ENCODE assay signal across 1 cellular context in genomic region chr1:243268284-243268653, GRCh38.
TF ChIP-seq lines count a peak whose summit lies in the region.

No MANE protein-coding gene starts in this region.

TF ChIP-seq in WTC11, 78 proteins besides CTCF, POLR2A, EP300 and RAD21 (continued from another document):
- TF ChIP-seq ZNF219 (CRISPR knock-in tag; IDR thresholded peaks at IDR 0.05; ENCODE audit: borderline replicate concordance) (no peak), FOXJ3 (CRISPR knock-in tag; IDR thresholded peaks at IDR 0.05; ENCODE audit: borderline replicate concordance) (no peak), TP53 (CRISPR knock-in tag; IDR thresholded peaks at IDR 0.05) (no peak), JAZF1 (CRISPR knock-in tag; IDR thresholded peaks at IDR 0.05) (no peak), NFATC4 (CRISPR knock-in tag; IDR thresholded peaks at IDR 0.05) (no peak), HMGA2 (CRISPR knock-in tag; IDR thresholded peaks at IDR 0.05) (no peak), ZNF423 (CRISPR knock-in tag; IDR thresholded peaks at IDR 0.05) (no peak)
- TF ChIP-seq, protein P1, sequence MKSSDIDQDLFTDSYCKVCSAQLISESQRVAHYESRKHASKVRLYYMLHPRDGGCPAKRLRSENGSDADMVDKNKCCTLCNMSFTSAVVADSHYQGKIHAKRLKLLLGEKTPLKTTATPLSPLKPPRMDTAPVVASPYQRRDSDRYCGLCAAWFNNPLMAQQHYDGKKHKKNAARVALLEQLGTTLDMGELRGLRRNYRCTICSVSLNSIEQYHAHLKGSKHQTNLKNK (CRISPR knock-in tag; IDR thresholded peaks at IDR 0.05): no peak
- TF ChIP-seq, protein P2, sequence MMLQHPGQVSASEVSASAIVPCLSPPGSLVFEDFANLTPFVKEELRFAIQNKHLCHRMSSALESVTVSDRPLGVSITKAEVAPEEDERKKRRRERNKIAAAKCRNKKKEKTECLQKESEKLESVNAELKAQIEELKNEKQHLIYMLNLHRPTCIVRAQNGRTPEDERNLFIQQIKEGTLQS (CRISPR knock-in tag; conservative IDR thresholded peaks at IDR 0.05): no peak
- TF ChIP-seq, protein P3, sequence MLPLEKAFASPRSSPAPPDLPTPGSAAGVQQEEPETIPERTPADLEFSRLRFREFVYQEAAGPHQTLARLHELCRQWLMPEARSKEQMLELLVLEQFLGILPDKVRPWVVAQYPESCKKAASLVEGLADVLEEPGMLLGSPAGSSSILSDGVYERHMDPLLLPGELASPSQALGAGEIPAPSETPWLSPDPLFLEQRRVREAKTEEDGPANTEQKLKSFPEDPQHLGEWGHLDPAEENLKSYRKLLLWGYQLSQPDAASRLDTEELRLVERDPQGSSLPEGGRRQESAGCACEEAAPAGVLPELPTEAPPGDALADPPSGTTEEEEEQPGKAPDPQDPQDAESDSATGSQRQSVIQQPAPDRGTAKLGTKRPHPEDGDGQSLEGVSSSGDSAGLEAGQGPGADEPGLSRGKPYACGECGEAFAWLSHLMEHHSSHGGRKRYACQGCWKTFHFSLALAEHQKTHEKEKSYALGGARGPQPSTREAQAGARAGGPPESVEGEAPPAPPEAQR (CRISPR knock-in tag; IDR thresholded peaks at IDR 0.05): no peak
